Comparison of ENCODE assay signal across 12 cellular contexts in genomic region chr16:75340715-75341500, GRCh38.
DNase-seq lines count a peak whose midpoint lies in the region; ATAC-seq and TF ChIP-seq lines count a peak whose summit lies in the region.
"Had no signal": no experiment of that assay in that cellular context is flagged by ENCODE, and none has a peak within 500 bp of the region (broad histone marks: within the 10 kb centered on the region; RNA-seq: fewer than 3 reads in every experiment).

No MANE protein-coding gene starts in this region.

- H3K27ac ChIP-seq in heart right ventricle = peak overlapping the region in 4 of 10 donors; percentile 27 to 67 (median 46)
- peak overlapping the region; percentile 17 for H3K27ac ChIP-seq in mesendoderm (ENCODE audit: low read depth, low read length)
- no peak overlapping the region for H3K27ac ChIP-seq in RWPE1

- DNase-seq in heart right ventricle (no peak), Right ventricle myocardium inferior (ENCODE audit: missing footprints) (no peak), endothelial cell (ENCODE audit: low spot score) (peak; percentile 18), mesendoderm (peak; percentile 76), RWPE1 (ENCODE audit: low spot score) (no peak)
- no peak for DNase-seq in activated naive CD4-positive, alpha-beta T cell treated with anti-CD3 and anti-CD28 coated beads, Interleukin-2, amount 50 U/mL, for 72 hours (ENCODE audit: low spot score in 2 of 2)
- DNase-seq: activated CD4-positive, CD25-positive, alpha-beta regulatory T cell treated with anti-CD3 and anti-CD28 coated beads, Interleukin-2, amount 50 U/mL, for 72 hours; activated naive CD4-positive, alpha-beta T cell; GF-D8; NCI-H2029 treated with DMSO at 0.1 percent for 48 hours had no signal

- no peak overlapping the region for H3K9ac ChIP-seq in mesendoderm (ENCODE audit: low read length)

- no peak overlapping the region for H3K56ac ChIP-seq in mesendoderm (ENCODE audit: low read length)

- H3K9me3 ChIP-seq in heart right ventricle = no peaks in the 10 kb centered on the region

- POLR2A ChIA-PET in RWPE1 (lab: Yijun Ruan, JAX; ENCODE audit: low non-redundant PET) = no interaction called here

- no peak overlapping the region for H3K4ac ChIP-seq in mesendoderm (ENCODE audit: low read depth, low read length)

- no peaks in the 10 kb centered on the region for H3K9me3 Mint-ChIP-seq in endothelial cell (ENCODE audit: unreplicated experiment)
- H3K9me3 Mint-ChIP-seq in activated naive CD4-positive, alpha-beta T cell treated with anti-CD3 and anti-CD28 coated beads, Interleukin-2, amount 50 U/mL, for 72 hours = no peaks in the 10 kb centered on the region

- ATAC-seq in heart right ventricle (peak in 7 of 8 donors; percentile 35 to 74 (median 62)), Right ventricle myocardium inferior (no peak), GM21367 (IDR thresholded peaks at IDR 0.05; ENCODE audit: unreplicated experiment) (no peak), GM19328 (IDR thresholded peaks at IDR 0.05; ENCODE audit: unreplicated experiment) (no peak)
- no peak for ATAC-seq in activated naive CD4-positive, alpha-beta T cell treated with anti-CD3 and anti-CD28 coated beads, Interleukin-2, amount 50 U/mL, for 72 hours

- H3K27me3 ChIP-seq in heart right ventricle = peaks cover 0 to 96% (median 0%) of the 10 kb centered on the region in 7 donors
- no peaks in the 10 kb centered on the region for H3K27me3 ChIP-seq in mesendoderm (ENCODE audit: insufficient read depth, low read length, poor library complexity)

- no peak overlapping the region for H3K4me2 ChIP-seq in mesendoderm (ENCODE audit: low read length)

- peak overlapping the region; percentile 12 for H3K4me3 Mint-ChIP-seq in endothelial cell (ENCODE audit: unreplicated experiment)

- no peak overlapping the region for H2BK15ac ChIP-seq in mesendoderm (replicated peaks; ENCODE audit: low read depth)

- CTCF ChIA-PET in RWPE1 (lab: Yijun Ruan, JAX) = interaction anchor here (1.4 kb wide), 1 partner anchor 16 kb away, joined by 3 read pairs; no protein-coding TSS in a partner anchor

- no peak overlapping the region for H4K8ac ChIP-seq in mesendoderm (ENCODE audit: low read depth, low read length)

- H3K79me1 ChIP-seq in mesendoderm (ENCODE audit: low read length) = no peaks in the 10 kb centered on the region

- intact Hi-C loops in heart right ventricle (cut with DNase I) (no loop called here), Right ventricle myocardium inferior (cut with DNase I) (loop anchor here (5.0 kb wide), 1 partner anchor 34 kb away; no protein-coding TSS in a partner anchor)

- H3K23ac ChIP-seq in mesendoderm (ENCODE audit: low read length) = no peak overlapping the region

- no peak overlapping the region for H2BK5ac ChIP-seq in mesendoderm (ENCODE audit: low read length)

- H3K18ac ChIP-seq in mesendoderm (ENCODE audit: low read length) = no peak overlapping the region

- TF ChIP-seq CTCF in heart right ventricle (IDR thresholded peaks at IDR 0.05) (no peak), endothelial cell (IDR thresholded peaks at IDR 0.05; ENCODE audit: unreplicated experiment) (no peak), RWPE1 (conservative IDR thresholded peaks at IDR 0.05; ENCODE audit: low read depth) (no peak)

- 70 to 77% methylated on average over 2 of the region's 2 CpGs for WGBS in heart right ventricle, 2 donors
- WGBS in mesendoderm (ENCODE audit: extremely low coverage, insufficient coverage, low lambda C conversion rate) = no CpG with 5 or more reads among the region's 2 CpGs

- H3K36me3 ChIP-seq in heart right ventricle (peaks cover 0 to 3% (median 0%) of the 10 kb centered on the region in 9 donors), mesendoderm (ENCODE audit: control insufficient read depth, insufficient read depth, low read length) (no peaks in the 10 kb centered on the region)

- peaks cover 9% of the 10 kb centered on the region for H3K27me3 Mint-ChIP-seq in endothelial cell (ENCODE audit: unreplicated experiment)

- no peak overlapping the region for H2AK5ac ChIP-seq in mesendoderm (ENCODE audit: low read length)

- H3K4me1 Mint-ChIP-seq in endothelial cell (ENCODE audit: unreplicated experiment) = peaks cover 81% of the 10 kb centered on the region

- H3K36me3 Mint-ChIP-seq in endothelial cell (ENCODE audit: low read depth, unreplicated experiment) = peaks cover 13% of the 10 kb centered on the region
- H3K36me3 Mint-ChIP-seq in activated naive CD4-positive, alpha-beta T cell treated with anti-CD3 and anti-CD28 coated beads, Interleukin-2, amount 50 U/mL, for 72 hours = peaks cover 0 to 3% of the 10 kb centered on the region in 2 donors

- peak overlapping the region; percentile 97 for H3K27ac Mint-ChIP-seq in endothelial cell (ENCODE audit: unreplicated experiment)
- no peak overlapping the region for H3K27ac Mint-ChIP-seq in activated naive CD4-positive, alpha-beta T cell treated with anti-CD3 and anti-CD28 coated beads, Interleukin-2, amount 50 U/mL, for 72 hours

- no peak overlapping the region for H2BK120ac ChIP-seq in mesendoderm (ENCODE audit: low read depth, low read length)

- H3K4me3 ChIP-seq in heart right ventricle (no peak overlapping the region), mesendoderm (ENCODE audit: low read length) (no peak overlapping the region)

- H3K79me2 ChIP-seq in mesendoderm (ENCODE audit: control insufficient read depth, insufficient read depth, low read length) = no peaks in the 10 kb centered on the region

- H3K4me1 ChIP-seq in heart right ventricle (peaks cover 0 to 44% (median 26%) of the 10 kb centered on the region in 9 donors), mesendoderm (ENCODE audit: control insufficient read depth, low read depth, low read length) (no peaks in the 10 kb centered on the region)

- H4K5ac ChIP-seq in mesendoderm (ENCODE audit: low read length) = no peak overlapping the region

Comparison
In these comparisons a context has a peak if more than half of its experiments do, and no peak if none do; other contexts are left out.
1. ATAC-seq: peak in heart right ventricle (7 of 8); none in Right ventricle myocardium inferior (single experiment), activated naive CD4-positive, alpha-beta T cell treated with anti-CD3 and anti-CD28 coated beads, Interleukin-2, amount 50 U/mL, for 72 hours (0 of 2), GM21367 (single experiment) and GM19328 (single experiment).
2. DNase-seq: peak in endothelial cell (single experiment) and mesendoderm (single experiment); none in heart right ventricle (0 of 2), Right ventricle myocardium inferior (single experiment), activated naive CD4-positive, alpha-beta T cell treated with anti-CD3 and anti-CD28 coated beads, Interleukin-2, amount 50 U/mL, for 72 hours (0 of 2) and RWPE1 (single experiment).